10 cellular contexts compared by ENCODE assay signal in the genomic region with DNA sequence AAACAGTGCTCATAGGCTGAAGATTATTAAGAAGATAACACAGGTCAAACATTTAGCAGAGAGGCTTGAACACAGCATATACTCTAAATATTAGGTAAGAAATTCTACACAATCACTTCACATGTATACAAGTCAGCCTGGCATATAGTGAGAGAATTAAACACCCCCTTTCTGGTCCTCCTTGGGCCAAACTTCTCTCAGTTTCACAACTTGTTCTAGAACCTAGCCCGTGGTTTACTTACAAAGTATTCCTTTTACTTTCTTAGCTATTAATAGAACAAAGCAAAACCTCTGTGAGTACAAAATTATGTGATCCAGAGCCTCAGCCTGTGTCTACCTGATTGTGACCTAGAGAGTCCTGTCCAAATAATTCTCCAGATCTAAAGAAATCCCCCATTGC.
A peak's percentile ranks its signal among the peaks of the same experiment; 100 is the strongest.
DNase-seq lines count a peak whose midpoint lies in the region; ATAC-seq lines count a peak whose summit lies in the region.
"Had no signal": no experiment of that assay in that cellular context is flagged by ENCODE, and none has a peak within 500 bp of the region (broad histone marks: within the 10 kb centered on the region; RNA-seq: fewer than 3 reads in every experiment).

No MANE protein-coding gene starts in this region.

- H3K27ac Mint-ChIP-seq in activated T-helper 2 cell treated with anti-CD3 and anti-CD28 coated beads, Interferon-gamma antibody, Interleukin-2, Interleukin-4, amounts not matched to agents 10 μg/mL and 5 μg/mL and 100 μg/mL, durations not matched to agents 14 hours and 24 hours and 36 hours, result no peak overlapping the region
- H3K27ac Mint-ChIP-seq: immature natural killer cell had no signal

- H3K4me3 Mint-ChIP-seq in activated T-helper 2 cell treated with anti-CD3 and anti-CD28 coated beads, Interferon-gamma antibody, Interleukin-2, Interleukin-4, amounts not matched to agents 10 μg/mL and 5 μg/mL and 100 μg/mL, durations not matched to agents 14 hours and 24 hours and 36 hours (ENCODE audit: low read depth), result no peak overlapping the region
- H3K4me3 Mint-ChIP-seq: immature natural killer cell had no signal

- peaks cover 3% of the 10 kb centered on the region for H3K4me1 Mint-ChIP-seq in activated T-helper 2 cell treated with anti-CD3 and anti-CD28 coated beads, Interferon-gamma antibody, Interleukin-2, Interleukin-4, amounts not matched to agents 10 μg/mL and 5 μg/mL and 100 μg/mL, durations not matched to agents 14 hours and 24 hours and 36 hours (ENCODE audit: low read depth)

- H3K9me3 Mint-ChIP-seq in activated T-helper 2 cell treated with anti-CD3 and anti-CD28 coated beads, Interferon-gamma antibody, Interleukin-2, Interleukin-4, amounts not matched to agents 10 μg/mL and 5 μg/mL and 100 μg/mL, durations not matched to agents 14 hours and 24 hours and 36 hours, result no peaks in the 10 kb centered on the region

- H3K27me3 Mint-ChIP-seq in activated T-helper 2 cell treated with anti-CD3 and anti-CD28 coated beads, Interferon-gamma antibody, Interleukin-2, Interleukin-4, amounts not matched to agents 10 μg/mL and 5 μg/mL and 100 μg/mL, durations not matched to agents 14 hours and 24 hours and 36 hours (ENCODE audit: low read depth), result no peaks in the 10 kb centered on the region

- no peaks in the 10 kb centered on the region for H3K36me3 Mint-ChIP-seq in activated T-helper 2 cell treated with anti-CD3 and anti-CD28 coated beads, Interferon-gamma antibody, Interleukin-2, Interleukin-4, amounts not matched to agents 10 μg/mL and 5 μg/mL and 100 μg/mL, durations not matched to agents 14 hours and 24 hours and 36 hours (ENCODE audit: low read depth)

- peak; percentile 33 for DNase-seq in renal cortical epithelial cell (ENCODE audit: low read depth)
- DNase-seq in stimulated activated naive CD4-positive, alpha-beta T cell treated with Interleukin-2 at 50 U/mL for 16 hours (lab: John Stamatoyannopoulos, UW), result no peak
- no peak for DNase-seq in activated T-helper 2 cell treated with anti-CD3 and anti-CD28 coated beads, Interferon-gamma antibody, Interleukin-2, Interleukin-4, amounts not matched to agents 10 μg/mL and 5 μg/mL and 100 μg/mL, durations not matched to agents 14 hours and 24 hours and 36 hours (ENCODE audit: low spot score)
- no peak for DNase-seq in DMS153 treated with DMSO at 0.1 percent for 48 hours (lab: John Stamatoyannopoulos, UW; ENCODE audit: unreplicated experiment)
- DNase-seq: immature natural killer cell, NCI-H2171 had no signal

- intact Hi-C loops in activated T-helper 2 cell treated with anti-CD3 and anti-CD28 coated beads, Interferon-gamma antibody, Interleukin-2, Interleukin-4, amounts not matched to agents 10 μg/mL and 5 μg/mL and 100 μg/mL, durations not matched to agents 14 hours and 24 hours and 36 hours (cut with micrococcal nuclease), result no loop called here

- ATAC-seq in GM18873 (IDR thresholded peaks at IDR 0.05; ENCODE audit: low FRiP score, unreplicated experiment) (peak; percentile 50), GM21737 (IDR thresholded peaks at IDR 0.05; ENCODE audit: unreplicated experiment) (peak; percentile 68), HG03432 (IDR thresholded peaks at IDR 0.05; ENCODE audit: unreplicated experiment) (peak; percentile 77), esophagus mucosa (no peak)
